In genomic region chr20:10651227-10651990, GRCh38 we compare ENCODE assay signal across 15 cellular contexts. TPM values are rescaled to one million over a fixed set of nuclear protein-coding genes. Genes with fewer than 3 reads are reported as not detected.
DNase-seq lines count a peak whose midpoint lies in the region; ATAC-seq and TF ChIP-seq lines count a peak whose summit lies in the region.
"Had no signal": no experiment of that assay in that cellular context is flagged by ENCODE, and none has a peak within 500 bp of the region (broad histone marks: within the 10 kb centered on the region; RNA-seq: fewer than 3 reads in every experiment).

No MANE protein-coding gene starts in this region.

- TF ChIP-seq CTCF in A673 (conservative IDR thresholded peaks at IDR 0.05; ENCODE audit: low read depth, low read length), result peak; percentile 29; the same call in 1 of the 2 replicates
- no peak for TF ChIP-seq CTCF in esophagus squamous epithelium (IDR thresholded peaks at IDR 0.05)
- no peak for TF ChIP-seq CTCF in osteocyte (IDR thresholded peaks at IDR 0.05)
- no peak for TF ChIP-seq CTCF in colonic mucosa (IDR thresholded peaks at IDR 0.05)

- H3K27ac ChIP-seq in A673 (ENCODE audit: low read depth, low read length, poor library complexity, severe bottlenecking) (no peak overlapping the region), esophagus squamous epithelium (peak overlapping the region; percentile 62 to 99 (median 88)), colonic mucosa (no peak overlapping the region)

- peak overlapping the region; percentile 96 for H3K27ac Mint-ChIP-seq in osteocyte (ENCODE audit: unreplicated experiment)
- H3K27ac Mint-ChIP-seq in effector memory CD8-positive, alpha-beta T cell, result no peak overlapping the region
- H3K27ac Mint-ChIP-seq: B cell; natural killer cell treated with Interleukin-12 subunit alpha and Interleukin-12 subunit beta and Interleukin-15 and Interleukin-18, amount 100 ng/mL, for 72 hours had no signal

- H3K36me3 ChIP-seq in A673 (ENCODE audit: insufficient read depth, low read length, poor library complexity, severe bottlenecking) (peaks cover 68% of the 10 kb centered on the region), esophagus squamous epithelium (peaks cover 40 to 92% (median 48%) of the 10 kb centered on the region in 3 donors), colonic mucosa (peaks cover 17% of the 10 kb centered on the region)

- no peak overlapping the region for H3K9ac ChIP-seq in colonic mucosa (ENCODE audit: low read depth in 2 of 2, low read length in 2 of 2)

- H3K4me1 Mint-ChIP-seq in osteocyte (ENCODE audit: unreplicated experiment), result peaks cover 99% of the 10 kb centered on the region
- no peaks in the 10 kb centered on the region for H3K4me1 Mint-ChIP-seq in effector memory CD8-positive, alpha-beta T cell (ENCODE audit: low read depth in 2 of 2)
- H3K4me1 Mint-ChIP-seq: B cell had no signal

- H3K4me3 ChIP-seq in A673 (ENCODE audit: low read depth, low read length, poor library complexity, severe bottlenecking) (no peak overlapping the region), esophagus squamous epithelium (no peak overlapping the region), colonic mucosa (no peak overlapping the region)
- H3K4me3 ChIP-seq: dorsolateral prefrontal cortex, upper lobe of left lung had no signal

- WGBS in esophagus squamous epithelium, 2 donors, result 45 to 50% methylated on average over 7 to 8 of the region's 15 CpGs

- no peak for TF ChIP-seq POLR2A in esophagus squamous epithelium (IDR thresholded peaks at IDR 0.05)

- DNase-seq in A673 (ENCODE audit: low spot score), result peak; percentile 76
- DNase-seq in MV-4-11 (lab: John Stamatoyannopoulos, UW), result peak; percentile 47
- DNase-seq in esophagus squamous epithelium (lab: John Stamatoyannopoulos, UW), result no peak
- no peak for DNase-seq in osteocyte (ENCODE audit: extremely low spot score, unreplicated experiment)
- DNase-seq in NCI-H748 (lab: John Stamatoyannopoulos, UW; ENCODE audit: unreplicated experiment), result no peak
- no peak for DNase-seq in colonic mucosa
- DNase-seq in stimulated activated naive CD4-positive, alpha-beta T cell (lab: John Stamatoyannopoulos, UW), result no peak
- DNase-seq in effector memory CD8-positive, alpha-beta T cell, result no peak
- DNase-seq: activated CD4-positive, CD25-positive, alpha-beta regulatory T cell; dorsolateral prefrontal cortex; NCI-H187 treated with DMSO at 0.1 percent for 48 hours; stimulated activated CD4-positive, alpha-beta T cell treated with anti-CD3 and anti-CD28 coated beads, Interleukin-4, amount 100 ng/mL, for 4 hours; upper lobe of left lung had no signal

- H3K27me3 Mint-ChIP-seq in osteocyte (ENCODE audit: unreplicated experiment), result no peaks in the 10 kb centered on the region
- H3K27me3 Mint-ChIP-seq in effector memory CD8-positive, alpha-beta T cell, result peaks cover 39 to 81% of the 10 kb centered on the region in 2 donors
- H3K27me3 Mint-ChIP-seq: natural killer cell treated with Interleukin-12 subunit alpha and Interleukin-12 subunit beta and Interleukin-15 and Interleukin-18, amount 100 ng/mL, for 72 hours had no signal

- no peaks in the 10 kb centered on the region for H3K27me3 ChIP-seq in A673 (replicated peaks; ENCODE audit: insufficient read depth, low read depth, low read length, poor library complexity)
- no peaks in the 10 kb centered on the region for H3K27me3 ChIP-seq in esophagus squamous epithelium
- H3K27me3 ChIP-seq in colonic mucosa, result no peaks in the 10 kb centered on the region
- H3K27me3 ChIP-seq: dorsolateral prefrontal cortex, upper lobe of left lung had no signal

- intact Hi-C loops in A673 (cut with micrococcal nuclease; ENCODE audit: unreplicated experiment), result loop anchor here (5.0 kb wide), 1 partner anchor 184 kb away; no protein-coding TSS in a partner anchor
- intact Hi-C loops in esophagus squamous epithelium (cut with DNase I), result no loop called here
- intact Hi-C loops in colonic mucosa (cut with DNase I), result loop anchor here (10.0 kb wide), 1 partner anchor 97 kb away; no protein-coding TSS in a partner anchor

- CTCF ChIA-PET in A673 (lab: Charles Lee), result interaction anchor here (1.2 kb wide), 1 partner anchor 20 kb away, joined by 4 read pairs; no protein-coding TSS in a partner anchor

- POLR2A ChIA-PET in A673 (lab: Charles Lee; ENCODE audit: low non-redundant PET), result interaction anchor here (0.5 kb wide), 1 partner anchor 12 kb away, joined by 3 read pairs; no protein-coding TSS in a partner anchor

- H3K9me3 Mint-ChIP-seq in osteocyte (ENCODE audit: unreplicated experiment), result no peaks in the 10 kb centered on the region
- no peaks in the 10 kb centered on the region for H3K9me3 Mint-ChIP-seq in effector memory CD8-positive, alpha-beta T cell
- H3K9me3 Mint-ChIP-seq: natural killer cell treated with Interleukin-12 subunit alpha and Interleukin-12 subunit beta and Interleukin-15 and Interleukin-18, amount 100 ng/mL, for 72 hours had no signal

- no TSS peak for BruUV-seq in A673 (replicated peaks; lab: Mats Ljungman, UMichigan)

- ATAC-seq in effector memory CD8-positive, alpha-beta T cell (replicated peaks), result no peak

- H3K4me3 Mint-ChIP-seq in osteocyte (ENCODE audit: unreplicated experiment), result no peak overlapping the region
- no peak overlapping the region for H3K4me3 Mint-ChIP-seq in effector memory CD8-positive, alpha-beta T cell
- H3K4me3 Mint-ChIP-seq: B cell; natural killer cell treated with Interleukin-12 subunit alpha and Interleukin-12 subunit beta and Interleukin-15 and Interleukin-18, amount 100 ng/mL, for 72 hours had no signal

- H3K9me3 ChIP-seq in A673 (ENCODE audit: low read depth, low read length, poor library complexity, severe bottlenecking) (no peaks in the 10 kb centered on the region), esophagus squamous epithelium (no peaks in the 10 kb centered on the region), colonic mucosa (no peaks in the 10 kb centered on the region)
- H3K9me3 ChIP-seq: upper lobe of left lung had no signal

- peaks cover 56% of the 10 kb centered on the region for H3K4me1 ChIP-seq in A673 (ENCODE audit: insufficient read depth, low read length, poor library complexity, severe bottlenecking)
- H3K4me1 ChIP-seq in esophagus squamous epithelium, result peaks cover 45 to 100% (median 79%) of the 10 kb centered on the region in 3 donors
- H3K4me1 ChIP-seq in colonic mucosa, result peaks cover 12% of the 10 kb centered on the region

- peaks cover 74% of the 10 kb centered on the region for H3K36me3 Mint-ChIP-seq in osteocyte (ENCODE audit: unreplicated experiment)
- peaks cover 2% of the 10 kb centered on the region for H3K36me3 Mint-ChIP-seq in effector memory CD8-positive, alpha-beta T cell (ENCODE audit: insufficient read depth)
- H3K36me3 Mint-ChIP-seq: natural killer cell treated with Interleukin-12 subunit alpha and Interleukin-12 subunit beta and Interleukin-15 and Interleukin-18, amount 100 ng/mL, for 72 hours had no signal

RNA-seq across cellular contexts. Expression of gene JAG1, which starts 22.4 kb away (rescaled TPM):
- total RNA-seq in A673 (2021) (42.9 and 57.5 TPM in 2 replicates), esophagus squamous epithelium (100 to 1,000 TPM in 3 of 4 donors, 10 to 100 TPM in 1; 89.6 to 182 (median 123) TPM), osteocyte (246 and 254 TPM in 2 replicates), colonic mucosa (100 to 1,000 TPM in 1 of 2 donors, 10 to 100 TPM in 1; 66.5 to 102 TPM)
- total RNA-seq: B cell had no signal

Comparison
In these comparisons a context has a peak if more than half of its experiments do, and no peak if none do; other contexts are left out.
1. DNase-seq: peak in A673 (single experiment) and MV-4-11 (single experiment); none in esophagus squamous epithelium (single experiment), osteocyte (single experiment), NCI-H748 (single experiment), colonic mucosa (single experiment), stimulated activated naive CD4-positive, alpha-beta T cell (0 of 6) and effector memory CD8-positive, alpha-beta T cell (0 of 3).
2. H3K27ac ChIP-seq: peak in esophagus squamous epithelium (4 of 4); none in A673 (single experiment) and colonic mucosa (single experiment).